In the genomic region with DNA sequence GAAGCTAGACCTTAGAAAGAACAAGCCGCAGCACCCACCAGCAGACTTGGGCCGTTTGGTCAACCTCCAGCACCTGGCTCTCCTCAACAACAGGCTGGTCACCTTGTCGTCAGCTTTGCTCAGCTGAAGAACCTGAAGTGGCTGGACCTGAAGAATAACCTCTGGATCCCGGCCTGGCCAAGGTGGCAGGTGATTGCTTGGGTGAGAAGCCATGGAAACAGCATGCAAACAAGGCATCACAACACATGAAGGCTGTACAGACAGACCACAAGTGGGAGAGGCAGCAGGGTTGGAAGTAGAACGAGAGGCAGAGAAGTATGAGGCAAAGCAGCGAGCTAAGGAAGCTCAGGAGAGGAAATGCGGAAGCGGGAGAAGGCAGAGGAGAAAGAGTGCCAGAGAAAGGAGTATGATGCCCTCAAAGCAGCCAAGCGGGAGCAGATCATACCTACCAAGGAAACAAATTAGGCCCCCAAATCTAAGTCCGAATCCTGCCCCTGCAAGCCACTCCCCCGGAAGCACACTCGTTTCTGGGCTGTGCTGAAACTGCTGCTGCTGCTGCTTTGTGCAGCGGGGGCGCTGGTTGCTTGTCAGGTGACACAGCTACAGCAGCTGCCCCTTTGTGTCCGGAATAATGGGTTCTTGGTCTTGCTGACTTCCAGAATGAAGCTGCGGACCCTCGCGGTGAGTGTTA, we compare ENCODE assay signal across 9 cellular contexts.
DNase-seq lines count a peak whose midpoint lies in the region; ATAC-seq and TF ChIP-seq lines count a peak whose summit lies in the region.
"Had no signal": no experiment of that assay in that cellular context is flagged by ENCODE, and none has a peak within 500 bp of the region (broad histone marks: within the 10 kb centered on the region; RNA-seq: fewer than 3 reads in every experiment).

No MANE protein-coding gene starts in this region.

- H3K9me3 ChIP-seq in OCI-LY3 (ENCODE audit: insufficient read depth, low read length) (no peaks in the 10 kb centered on the region), left lung (peaks cover 0 to 1% of the 10 kb centered on the region in 2 donors)

- H3K27me3 ChIP-seq in OCI-LY3 (ENCODE audit: low read depth, low read length) (peaks cover 2% of the 10 kb centered on the region; the same call in 1 of the 2 replicates), left lung (no peaks in the 10 kb centered on the region)

- H2AFZ ChIP-seq in OCI-LY3 (ENCODE audit: low read depth, low read length): peak overlapping the region; percentile 43; the same call in 1 of the 2 replicates

- peak overlapping the region; percentile 46 for H3K9ac ChIP-seq in OCI-LY3 (ENCODE audit: low read length)

- peak; percentile 31 for TF ChIP-seq CTCF in OCI-LY3 (IDR thresholded peaks at IDR 0.05; ENCODE audit: low read depth, low read length)
- no peak for TF ChIP-seq CTCF in left lung (IDR thresholded peaks at IDR 0.05)

- H4K20me1 ChIP-seq in OCI-LY3 (ENCODE audit: insufficient read depth, low read length): no peaks in the 10 kb centered on the region

- no peaks in the 10 kb centered on the region for H3K79me2 ChIP-seq in OCI-LY3 (ENCODE audit: low read length)

- ATAC-seq in HG03520 (IDR thresholded peaks at IDR 0.05; ENCODE audit: unreplicated experiment) (peak; percentile 79), left lung (peak; percentile 90), HG02763 (IDR thresholded peaks at IDR 0.05; ENCODE audit: unreplicated experiment) (no peak), GM19467 (IDR thresholded peaks at IDR 0.05; ENCODE audit: unreplicated experiment) (no peak)

- no peak overlapping the region for H3K27ac ChIP-seq in OCI-LY3 (ENCODE audit: low read length)
- H3K27ac ChIP-seq in left lung: no peak overlapping the region
- H3K27ac ChIP-seq: coronary artery had no signal

- intact Hi-C loops in left lung (cut with DNase I): no loop called here

- H3K4me3 ChIP-seq in OCI-LY3 (ENCODE audit: low read length) (peak overlapping the region; percentile 75), left lung (no peak overlapping the region)
- H3K4me3 ChIP-seq: coronary artery had no signal

- H3K4me1 ChIP-seq in OCI-LY3 (ENCODE audit: low read length) (no peaks in the 10 kb centered on the region), left lung (no peaks in the 10 kb centered on the region)

- DNase-seq in DMS153 (lab: John Stamatoyannopoulos, UW) (peak; percentile 77), left lung (peak in 1 of 2 donors; percentile 39), KG1 (lab: John Stamatoyannopoulos, UW) (no peak), GM19238 (ENCODE audit: insufficient read length, low spot score) (no peak)

- H3K36me3 ChIP-seq in OCI-LY3 (replicated peaks; ENCODE audit: low read depth, low read length) (no peaks in the 10 kb centered on the region), left lung (no peaks in the 10 kb centered on the region)

- H3K4me2 ChIP-seq in OCI-LY3 (ENCODE audit: low read length): peak overlapping the region; percentile 45

Comparison
In these comparisons a context has a peak if more than half of its experiments do, and no peak if none do; other contexts are left out.
1. ATAC-seq: peak in HG03520 (single experiment) and left lung (single experiment); none in HG02763 (single experiment) and GM19467 (single experiment).